ENCODE assay signal across 11 cellular contexts in genomic region chr5:32506251-32506661, GRCh38.
A peak's percentile ranks its signal among the peaks of the same experiment; 100 is the strongest.
DNase-seq lines count a peak whose midpoint lies in the region; ATAC-seq and TF ChIP-seq lines count a peak whose summit lies in the region.
"Had no signal": no experiment of that assay in that cellular context is flagged by ENCODE, and none has a peak within 500 bp of the region (broad histone marks: within the 10 kb centered on the region; RNA-seq: fewer than 3 reads in every experiment).

No MANE protein-coding gene starts in this region.

- H3K9ac ChIP-seq in skeletal muscle satellite cell (ENCODE audit: low read depth, low read length): peak overlapping the region; percentile 15

- no peak for TF ChIP-seq CTCF in gastroesophageal sphincter (IDR thresholded peaks at IDR 0.05)
- TF ChIP-seq CTCF in progenitor cell of endocrine pancreas (IDR thresholded peaks at IDR 0.05; ENCODE audit: unreplicated experiment): no peak

- 0% methylated on average over 1 to 2 of the region's 2 CpGs for WGBS in gastroesophageal sphincter (ENCODE audit: low coverage in 1 of 2), 2 donors

- peak overlapping the region; percentile 75 for H3K4me2 ChIP-seq in skeletal muscle satellite cell (ENCODE audit: low read length)

- H3K27me3 ChIP-seq in gastroesophageal sphincter: no peaks in the 10 kb centered on the region
- H3K27me3 ChIP-seq in skeletal muscle satellite cell (ENCODE audit: control insufficient read depth, insufficient read depth, low read length): no peaks in the 10 kb centered on the region

- H3K36me3 ChIP-seq in gastroesophageal sphincter: no peaks in the 10 kb centered on the region
- no peaks in the 10 kb centered on the region for H3K36me3 ChIP-seq in skeletal muscle satellite cell (ENCODE audit: insufficient read depth, low read length)

- H3K9me3 Mint-ChIP-seq in progenitor cell of endocrine pancreas (ENCODE audit: low read depth): no peaks in the 10 kb centered on the region
- H3K9me3 Mint-ChIP-seq: central memory CD8-positive, alpha-beta T cell had no signal

- H3K9me3 ChIP-seq in gastroesophageal sphincter: no peaks in the 10 kb centered on the region
- no peaks in the 10 kb centered on the region for H3K9me3 ChIP-seq in skeletal muscle satellite cell (replicated peaks; ENCODE audit: low read length)

- H3K4me3 ChIP-seq in gastroesophageal sphincter (no peak overlapping the region), skeletal muscle satellite cell (ENCODE audit: low read length) (peak overlapping the region; percentile 11)

- peaks cover 38% of the 10 kb centered on the region for H3K27me3 Mint-ChIP-seq in progenitor cell of endocrine pancreas

- no peak overlapping the region for H3K4me3 Mint-ChIP-seq in progenitor cell of endocrine pancreas (ENCODE audit: low read depth)
- H3K4me3 Mint-ChIP-seq: central memory CD8-positive, alpha-beta T cell had no signal

- H3K27ac Mint-ChIP-seq in progenitor cell of endocrine pancreas: no peak overlapping the region

- peak; percentile 96 for DNase-seq in NCI-H1092 treated with DMSO at 0.1 percent for 48 hours (lab: John Stamatoyannopoulos, UW)
- DNase-seq in RPMI7951 (ENCODE audit: low read depth): peak; percentile 38
- DNase-seq in progenitor cell of endocrine pancreas (ENCODE audit: low spot score, unreplicated experiment): no peak
- DNase-seq in mesenteric fat pad (ENCODE audit: low spot score): no peak
- no peak for DNase-seq in NCI-H1048 (lab: John Stamatoyannopoulos, UW)
- DNase-seq: activated CD4-positive, alpha-beta T cell treated with anti-CD3 and anti-CD28 coated beads for 4 hours; stimulated activated CD4-positive, alpha-beta T cell treated with anti-CD3 and anti-CD28 coated beads, Interleukin-4, amount 100 ng/mL, for 4 hours had no signal

- no peaks in the 10 kb centered on the region for H3K36me3 Mint-ChIP-seq in progenitor cell of endocrine pancreas (ENCODE audit: insufficient read depth)

- no peaks in the 10 kb centered on the region for H3K4me1 Mint-ChIP-seq in progenitor cell of endocrine pancreas (ENCODE audit: low read depth)

- ATAC-seq in gastroesophageal sphincter (no peak), GM21723 (IDR thresholded peaks at IDR 0.05; ENCODE audit: unreplicated experiment) (no peak)

- H3K27ac ChIP-seq in gastroesophageal sphincter: peak overlapping the region in 3 of 4 donors; percentile 60 to 74 (median 72)

- TF ChIP-seq EP300 in gastroesophageal sphincter (IDR thresholded peaks at IDR 0.05): no peak

- H3K4me1 ChIP-seq in gastroesophageal sphincter: peaks cover 0 to 40% (median 25%) of the 10 kb centered on the region in 3 donors
- peaks cover 48% of the 10 kb centered on the region for H3K4me1 ChIP-seq in skeletal muscle satellite cell (ENCODE audit: control insufficient read depth, insufficient read depth, low read length)

- no peak for TF ChIP-seq POLR2A in gastroesophageal sphincter (IDR thresholded peaks at IDR 0.05)

Comparison
In these comparisons a context has a peak if more than half of its experiments do, and no peak if none do; other contexts are left out.
1. DNase-seq: peak in NCI-H1092 treated with DMSO at 0.1 percent for 48 hours (single experiment) and RPMI7951 (single experiment); none in progenitor cell of endocrine pancreas (single experiment), mesenteric fat pad (single experiment) and NCI-H1048 (single experiment).